33 cellular contexts compared by ENCODE assay signal in genomic region chr16:30026449-30026848, GRCh38. TPM values are rescaled to one million over a fixed set of nuclear protein-coding genes. Genes with fewer than 3 reads are reported as not detected.
"Had no signal": no experiment of that assay in that cellular context is flagged by ENCODE, and none has a peak within 500 bp of the region (broad histone marks: within the 10 kb centered on the region; RNA-seq: fewer than 3 reads in every experiment).

No MANE protein-coding gene starts in this region.

- H3K9me3 Mint-ChIP-seq: mesothelial cell of epicardium; nephron; neural crest cell; stimulated activated effector memory CD8-positive, alpha-beta T cell treated with anti-CD3 and anti-CD28 coated beads, Interleukin-12 subunit alpha, Interleukin-12 subunit beta, amount 100 ng/mL, for 72 hours; stimulated activated naive CD8-positive, alpha-beta T cell treated with anti-CD3 and anti-CD28 coated beads, Interleukin-15, amount 100 ng/mL, for 72 hours; type B pancreatic cell had no signal

- H3K4me3 ChIP-seq: heart left ventricle, left ventricle myocardium inferior, lung, pancreas, prostate gland, sigmoid colon, spleen, tibial nerve, uterus had no signal

- H3K4me1 ChIP-seq: uterus had no signal

- H3K4me3 Mint-ChIP-seq: mesothelial cell of epicardium; nephron; neural crest cell; stimulated activated effector memory CD8-positive, alpha-beta T cell treated with anti-CD3 and anti-CD28 coated beads, Interleukin-12 subunit alpha, Interleukin-12 subunit beta, amount 100 ng/mL, for 72 hours; stimulated activated naive CD8-positive, alpha-beta T cell treated with anti-CD3 and anti-CD28 coated beads, Interleukin-15, amount 100 ng/mL, for 72 hours; type B pancreatic cell had no signal

- DNase-seq: heart left ventricle; hypothalamus; islet precursor cell; left ventricle myocardium inferior; mesendoderm; naive B cell; occipital lobe; retina; sigmoid colon; small intestine; spleen; stimulated activated CD4-positive, alpha-beta T cell treated with anti-CD3 and anti-CD28 coated beads, Interleukin-4, amount 100 ng/mL, for 24 hours; stimulated activated naive CD4-positive, alpha-beta T cell treated with Interleukin-2 at 50 U/mL for 16 hours; stimulated activated naive CD8-positive, alpha-beta T cell treated with anti-CD3 and anti-CD28 coated beads, Interleukin-15, amount 100 ng/mL, for 72 hours; substantia nigra; uterus had no signal

- ATAC-seq: heart left ventricle; pancreas; right cardiac atrium; stimulated activated effector memory CD8-positive, alpha-beta T cell treated with anti-CD3 and anti-CD28 coated beads, Interleukin-12 subunit alpha, Interleukin-12 subunit beta, amount 100 ng/mL, for 72 hours; stimulated activated naive CD8-positive, alpha-beta T cell treated with anti-CD3 and anti-CD28 coated beads, Interleukin-15, amount 100 ng/mL, for 72 hours had no signal

- H3K9me3 ChIP-seq: heart left ventricle, left ventricle myocardium inferior, neutrophil, pancreas, prostate gland, sigmoid colon, spleen, tibial nerve, uterus had no signal

- H3K36me3 Mint-ChIP-seq: mesothelial cell of epicardium; stimulated activated effector memory CD8-positive, alpha-beta T cell treated with anti-CD3 and anti-CD28 coated beads, Interleukin-12 subunit alpha, Interleukin-12 subunit beta, amount 100 ng/mL, for 72 hours; type B pancreatic cell had no signal

- H3K27ac Mint-ChIP-seq: mesothelial cell of epicardium; naive B cell; nephron; stimulated activated effector memory CD8-positive, alpha-beta T cell treated with anti-CD3 and anti-CD28 coated beads, Interleukin-12 subunit alpha, Interleukin-12 subunit beta, amount 100 ng/mL, for 72 hours; stimulated activated naive CD8-positive, alpha-beta T cell treated with anti-CD3 and anti-CD28 coated beads, Interleukin-15, amount 100 ng/mL, for 72 hours; type B pancreatic cell had no signal

- H3K36me3 ChIP-seq: heart left ventricle, left ventricle myocardium inferior, neutrophil, pancreas, prostate gland, sigmoid colon, spleen, tibial nerve, uterus had no signal

- H3K27ac ChIP-seq: heart left ventricle, left ventricle myocardium inferior, neutrophil, pancreas, prostate gland, sigmoid colon, spleen, tibial nerve, uterus had no signal

- FAIRE-seq: pancreas, small intestine had no signal

RNA-seq across cellular contexts. Expression of gene C16orf92, which starts 3.5 kb away (rescaled TPM):
- total RNA-seq: heart left ventricle, kidney epithelial cell, left ventricle myocardium inferior, lower leg skin, lung, mesothelial cell of epicardium, mononuclear cell, neural crest cell, occipital lobe, pancreas, prostate gland, right cardiac atrium, sigmoid colon, spleen, temporal lobe, tibial nerve, ureter, uterus had no signal
- polyA plus RNA-seq: heart left ventricle, lung, pancreas, right cardiac atrium, sigmoid colon, small intestine, spleen, thymus had no signal

RNA-seq across cellular contexts. Expression of gene TLCD3B, which starts 4.6 kb away (rescaled TPM):
- total RNA-seq: heart left ventricle, kidney epithelial cell, left ventricle myocardium inferior, lower leg skin, mononuclear cell, right cardiac atrium, sigmoid colon, spleen, tibial nerve, ureter had no signal
- polyA plus RNA-seq: heart left ventricle, right cardiac atrium had no signal

RNA-seq across cellular contexts. Expression of gene DOC2A, which starts 15.6 kb away (rescaled TPM):
- total RNA-seq: mononuclear cell had no signal
